In genomic region chr12:124554429-124555029, GRCh38 we compare ENCODE assay signal across 15 cellular contexts. TPM values are rescaled to one million over a fixed set of nuclear protein-coding genes. Genes with fewer than 3 reads are reported as not detected.
DNase-seq lines count a peak whose midpoint lies in the region; TF ChIP-seq lines count a peak whose summit lies in the region.
"Had no signal": no experiment of that assay in that cellular context is flagged by ENCODE, and none has a peak within 500 bp of the region (broad histone marks: within the 10 kb centered on the region; RNA-seq: fewer than 3 reads in every experiment).

No MANE protein-coding gene starts in this region.

- CTCF ChIA-PET in A673 (lab: Charles Lee): no interaction called here

- POLR2A ChIA-PET in A673 (lab: Charles Lee; ENCODE audit: low non-redundant PET): interaction anchor here (0.5 kb wide), 1 partner anchor 8 kb away, joined by 8 read pairs; no protein-coding TSS in a partner anchor

- H3K27me3 ChIP-seq in A673 (replicated peaks; ENCODE audit: insufficient read depth, low read depth, low read length, poor library complexity): no peaks in the 10 kb centered on the region
- no peaks in the 10 kb centered on the region for H3K27me3 ChIP-seq in H9 (ENCODE audit: insufficient read depth, low read length)
- no peaks in the 10 kb centered on the region for H3K27me3 ChIP-seq in muscle layer of colon (ENCODE audit: control insufficient read depth in 1 of 2, insufficient read depth in 2 of 2, low read length in 2 of 2)
- H3K27me3 ChIP-seq: BE2C had no signal

- H3K4me1 Mint-ChIP-seq in H9: peaks cover 57 to 75% of the 10 kb centered on the region in 2 experiments
- peaks cover 58% of the 10 kb centered on the region for H3K4me1 Mint-ChIP-seq in chondrocyte (ENCODE audit: low read depth)

- intact Hi-C loops in A673 (cut with micrococcal nuclease; ENCODE audit: unreplicated experiment): no loop called here

- no peak overlapping the region for H3K23ac ChIP-seq in H9 (ENCODE audit: insufficient read length, low read depth, low read length)

- no peak overlapping the region for H3K4me2 ChIP-seq in H9 (ENCODE audit: insufficient read depth, insufficient read length, low read length)

- no peaks in the 10 kb centered on the region for H4K20me1 ChIP-seq in H9 (ENCODE audit: control insufficient read depth, insufficient read depth, insufficient read length)

- H3K9me3 Mint-ChIP-seq in H9 (no peaks in the 10 kb centered on the region), chondrocyte (ENCODE audit: low read depth) (no peaks in the 10 kb centered on the region)
- H3K9me3 Mint-ChIP-seq: activated T-helper 2 cell treated with anti-CD3 and anti-CD28 coated beads, Interferon-gamma antibody, Interleukin-2, Interleukin-4, amounts not matched to agents 10 μg/mL and 5 μg/mL and 100 μg/mL, durations not matched to agents 14 hours and 24 hours and 36 hours; nephron had no signal

- H3K27ac ChIP-seq in A673 (ENCODE audit: low read depth, low read length, poor library complexity, severe bottlenecking): peak overlapping the region; percentile 89
- H3K27ac ChIP-seq in H9 (ENCODE audit: insufficient read length, low read depth, low read length): no peak overlapping the region
- H3K27ac ChIP-seq in muscle layer of colon (ENCODE audit: low read depth, low read length): peak overlapping the region; percentile 39

- no peaks in the 10 kb centered on the region for H3K9me3 ChIP-seq in A673 (ENCODE audit: low read depth, low read length, poor library complexity, severe bottlenecking)
- no peaks in the 10 kb centered on the region for H3K9me3 ChIP-seq in H9 (ENCODE audit: control insufficient read depth, low read depth, low read length)
- H3K9me3 ChIP-seq in muscle layer of colon (ENCODE audit: low read length): no peaks in the 10 kb centered on the region
- H3K9me3 ChIP-seq: BE2C had no signal

- no peak overlapping the region for H3K18ac ChIP-seq in H9 (ENCODE audit: insufficient read length, low read depth, low read length)

- no peak overlapping the region for H2BK120ac ChIP-seq in H9 (ENCODE audit: low read depth, low read length, poor library complexity, severe bottlenecking)

- BruUV-seq in A673 (replicated peaks; lab: Mats Ljungman, UMichigan): no TSS peak

- H3K4ac ChIP-seq in H9 (ENCODE audit: low read depth, low read length): no peak overlapping the region

- H3K4me3 Mint-ChIP-seq in H9 (no peak overlapping the region), chondrocyte (ENCODE audit: unreplicated experiment) (no peak overlapping the region)
- H3K4me3 Mint-ChIP-seq: nephron had no signal

- TF ChIP-seq CTCF in A673 (conservative IDR thresholded peaks at IDR 0.05; ENCODE audit: low read depth, low read length): no peak
- no peak for TF ChIP-seq CTCF in H9 (conservative IDR thresholded peaks at IDR 0.05)
- TF ChIP-seq CTCF in chondrocyte (IDR thresholded peaks at IDR 0.05): peak; percentile 11

- H3K4me1 ChIP-seq in A673 (ENCODE audit: insufficient read depth, low read length, poor library complexity, severe bottlenecking) (peaks cover 49% of the 10 kb centered on the region), H9 (ENCODE audit: insufficient read depth, low read length) (peaks cover 8% of the 10 kb centered on the region; the same call in 1 of the 2 replicates), muscle layer of colon (ENCODE audit: insufficient read depth, low read length) (peaks cover 74% of the 10 kb centered on the region)

- no CpG with 5 or more reads among the region's 26 CpGs for WGBS in H9 (ENCODE audit: extremely low coverage, insufficient read length, low lambda C conversion rate)

- H3K27me3 Mint-ChIP-seq in H9 (ENCODE audit: low read depth) (no peaks in the 10 kb centered on the region), chondrocyte (ENCODE audit: low read depth) (no peaks in the 10 kb centered on the region)

- H4K5ac ChIP-seq in H9 (ENCODE audit: insufficient read length, low read depth, low read length): no peak overlapping the region

- no peak overlapping the region for H2AFZ ChIP-seq in H9 (ENCODE audit: low read length)

- no peak overlapping the region for H2BK5ac ChIP-seq in H9 (ENCODE audit: insufficient read length, low read length)

- H3K36me3 ChIP-seq in A673 (ENCODE audit: insufficient read depth, low read length, poor library complexity, severe bottlenecking) (no peaks in the 10 kb centered on the region), muscle layer of colon (ENCODE audit: insufficient read depth, low read length) (no peaks in the 10 kb centered on the region)

- H3K36me3 Mint-ChIP-seq in H9 (ENCODE audit: insufficient read depth in 1 of 3, low read depth in 3 of 3) (peaks cover 4 to 15% (median 13%) of the 10 kb centered on the region in 3 experiments), chondrocyte (ENCODE audit: low read depth) (no peaks in the 10 kb centered on the region)

- peaks cover 84% of the 10 kb centered on the region; the same call in 1 of the 2 replicates for H3K79me2 ChIP-seq in H9 (ENCODE audit: insufficient read depth, low read length)

- H4K91ac ChIP-seq in H9 (ENCODE audit: insufficient read length, low read depth, low read length): no peak overlapping the region

- H3K9ac ChIP-seq in H9 (ENCODE audit: extremely low read depth, insufficient read length, low read length): no peak overlapping the region
- H3K9ac ChIP-seq in muscle layer of colon (ENCODE audit: low read length): no peak overlapping the region

- H2BK15ac ChIP-seq in H9 (ENCODE audit: low read depth, low read length): no peak overlapping the region

- no peak overlapping the region for H4K8ac ChIP-seq in H9 (replicated peaks; ENCODE audit: insufficient read length, low read depth, low read length)

- DNase-seq in A673 (ENCODE audit: low spot score) (no peak), H9 (no peak), chondrocyte (ENCODE audit: low spot score) (peak; percentile 85), amniotic stem cell (lab: John Stamatoyannopoulos, UW) (no peak), GM03348 (ENCODE audit: low spot score) (no peak), NOMO-1 treated with dmso at 0.1 percent for 144 hours (lab: John Stamatoyannopoulos, UW; ENCODE audit: unreplicated experiment) (no peak)
- no peak for DNase-seq in stimulated activated CD4-positive, alpha-beta T cell treated with anti-CD3 and anti-CD28 coated beads, Interleukin-15, amount 100 ng/mL, for 24 hours
- DNase-seq: BE2C; NCI-H1092; NCI-H748 treated with DMSO at 0.1 percent for 48 hours; stimulated activated CD4-positive, alpha-beta T cell treated with anti-CD3 and anti-CD28 coated beads, Interleukin-12 subunit alpha, Interleukin-12 subunit beta, amount 100 ng/mL, for 4 hours had no signal

- H3K4me3 ChIP-seq in A673 (ENCODE audit: low read depth, low read length, poor library complexity, severe bottlenecking) (no peak overlapping the region), muscle layer of colon (ENCODE audit: low read depth in 1 of 2, low read length in 2 of 2) (peak overlapping the region; percentile 13 to 29)
- H3K4me3 ChIP-seq: SK-N-MC had no signal

- H2AK5ac ChIP-seq in H9 (ENCODE audit: insufficient read length, low read length): no peak overlapping the region

- H3K27ac Mint-ChIP-seq in H9: peak overlapping the region; percentile 53 to 76 (median 68); a peak in 3 of 7 replicates
- peak overlapping the region; percentile 36 for H3K27ac Mint-ChIP-seq in chondrocyte (ENCODE audit: unreplicated experiment)
- H3K27ac Mint-ChIP-seq: activated T-helper 2 cell treated with anti-CD3 and anti-CD28 coated beads, Interferon-gamma antibody, Interleukin-2, Interleukin-4, amounts not matched to agents 10 μg/mL and 5 μg/mL and 100 μg/mL, durations not matched to agents 14 hours and 24 hours and 36 hours had no signal

- H3K79me1 ChIP-seq in H9 (ENCODE audit: insufficient read depth, low read depth, low read length, poor library complexity, severe bottlenecking): peaks cover 3% of the 10 kb centered on the region

- H3T11ph ChIP-seq in H9 (ENCODE audit: low read length): no peak overlapping the region

- no peak overlapping the region for H3K56ac ChIP-seq in H9 (ENCODE audit: insufficient read length, low read depth, low read length)

- H2BK20ac ChIP-seq in H9 (ENCODE audit: low read depth, low read length, poor library complexity, severe bottlenecking): no peak overlapping the region

- no peak overlapping the region for H3K14ac ChIP-seq in H9 (ENCODE audit: insufficient read depth, low read length)

- no peak overlapping the region for H2BK12ac ChIP-seq in H9 (ENCODE audit: insufficient read length, low read depth, low read length)

- no peaks in the 10 kb centered on the region for H3K23me2 ChIP-seq in H9 (ENCODE audit: insufficient read length, low read depth, low read length, poor library complexity, severe bottlenecking)

RNA-seq across cellular contexts. Expression of gene NCOR2, which starts 12.9 kb away (rescaled TPM):
- total RNA-seq in A673 (2021) (227 and 276 TPM in 2 replicates), H9 (2021) (220 and 226 TPM in 2 replicates), chondrocyte (327 to 390 TPM (median 348 TPM) in 3 replicates)
